ENCODE assay signal across 12 cellular contexts in genomic region chr5:932628-933250, GRCh38. TPM values are rescaled to one million over a fixed set of nuclear protein-coding genes. Genes with fewer than 3 reads are reported as not detected.
DNase-seq lines count a peak whose midpoint lies in the region; ATAC-seq and TF ChIP-seq lines count a peak whose summit lies in the region.
"Had no signal": no experiment of that assay in that cellular context is flagged by ENCODE, and none has a peak within 500 bp of the region (broad histone marks: within the 10 kb centered on the region; RNA-seq: fewer than 3 reads in every experiment).

No MANE protein-coding gene starts in this region.

- peak overlapping the region; percentile 72 for H3K27ac Mint-ChIP-seq in activated T-helper 17 cell treated with anti-CD3 and anti-CD28 coated beads, Interleukin-2, amount 50 U/mL, for 72 hours
- peak overlapping the region; percentile 48 for H3K27ac Mint-ChIP-seq in stimulated activated effector memory CD8-positive, alpha-beta T cell treated with anti-CD3 and anti-CD28 coated beads, Interleukin-12 subunit alpha, Interleukin-12 subunit beta, amount 100 ng/mL, for 72 hours

- H3K36me3 ChIP-seq in left ventricle myocardium inferior (no peaks in the 10 kb centered on the region), spleen (no peaks in the 10 kb centered on the region)
- H3K36me3 ChIP-seq: adrenal gland, BLaER1, SJSA1 had no signal

- TF ChIP-seq CTCF in left ventricle myocardium inferior (IDR thresholded peaks at IDR 0.05; ENCODE audit: borderline replicate concordance): no peak
- TF ChIP-seq CTCF in spleen (IDR thresholded peaks at IDR 0.05 in 8 of 11, conservative IDR thresholded peaks at IDR 0.05 in 3 of 11): no peak

- H3K4me1 Mint-ChIP-seq in activated T-helper 17 cell treated with anti-CD3 and anti-CD28 coated beads, Interleukin-2, amount 50 U/mL, for 72 hours: peaks cover 7% of the 10 kb centered on the region
- peaks cover 13% of the 10 kb centered on the region for H3K4me1 Mint-ChIP-seq in stimulated activated effector memory CD8-positive, alpha-beta T cell treated with anti-CD3 and anti-CD28 coated beads, Interleukin-12 subunit alpha, Interleukin-12 subunit beta, amount 100 ng/mL, for 72 hours

- TF ChIP-seq POLR2A in spleen (IDR thresholded peaks at IDR 0.05): no peak

- H3K27me3 Mint-ChIP-seq in activated T-helper 17 cell treated with anti-CD3 and anti-CD28 coated beads, Interleukin-2, amount 50 U/mL, for 72 hours: peaks cover 4% of the 10 kb centered on the region

- H3K9me3 Mint-ChIP-seq in activated T-helper 17 cell treated with anti-CD3 and anti-CD28 coated beads, Interleukin-2, amount 50 U/mL, for 72 hours: no peaks in the 10 kb centered on the region
- no peaks in the 10 kb centered on the region for H3K9me3 Mint-ChIP-seq in stimulated activated effector memory CD8-positive, alpha-beta T cell treated with anti-CD3 and anti-CD28 coated beads, Interleukin-12 subunit alpha, Interleukin-12 subunit beta, amount 100 ng/mL, for 72 hours

- H3K9me3 ChIP-seq in left ventricle myocardium inferior (replicated peaks) (no peaks in the 10 kb centered on the region), spleen (no peaks in the 10 kb centered on the region)
- H3K9me3 ChIP-seq: adrenal gland, SJSA1 had no signal

- H3K27me3 ChIP-seq in left ventricle myocardium inferior (ENCODE audit: low read depth) (peaks cover 27% of the 10 kb centered on the region), spleen (replicated peaks in 1 of 7) (peaks cover 0 to 7% (median 0%) of the 10 kb centered on the region in 7 donors)
- H3K27me3 ChIP-seq: adrenal gland had no signal

- no peaks in the 10 kb centered on the region for H3K36me3 Mint-ChIP-seq in activated T-helper 17 cell treated with anti-CD3 and anti-CD28 coated beads, Interleukin-2, amount 50 U/mL, for 72 hours (ENCODE audit: low read depth)
- no peaks in the 10 kb centered on the region for H3K36me3 Mint-ChIP-seq in stimulated activated effector memory CD8-positive, alpha-beta T cell treated with anti-CD3 and anti-CD28 coated beads, Interleukin-12 subunit alpha, Interleukin-12 subunit beta, amount 100 ng/mL, for 72 hours

- H3K4me3 Mint-ChIP-seq in activated T-helper 17 cell treated with anti-CD3 and anti-CD28 coated beads, Interleukin-2, amount 50 U/mL, for 72 hours: peak overlapping the region; percentile 27
- H3K4me3 Mint-ChIP-seq in stimulated activated effector memory CD8-positive, alpha-beta T cell treated with anti-CD3 and anti-CD28 coated beads, Interleukin-12 subunit alpha, Interleukin-12 subunit beta, amount 100 ng/mL, for 72 hours: no peak overlapping the region

- ATAC-seq in activated T-helper 17 cell treated with anti-CD3 and anti-CD28 coated beads, Interleukin-2, amount 50 U/mL, for 72 hours (replicated peaks): peak; percentile 84
- ATAC-seq in stimulated activated effector memory CD8-positive, alpha-beta T cell treated with anti-CD3 and anti-CD28 coated beads, Interleukin-12 subunit alpha, Interleukin-12 subunit beta, amount 100 ng/mL, for 72 hours: peak; percentile 59
- no peak for ATAC-seq in HG03354 (IDR thresholded peaks at IDR 0.05; ENCODE audit: poor library complexity, severe bottlenecking, unreplicated experiment)
- ATAC-seq in HG03520 (IDR thresholded peaks at IDR 0.05; ENCODE audit: unreplicated experiment): no peak

- H3K4me1 ChIP-seq in left ventricle myocardium inferior: peaks cover 6% of the 10 kb centered on the region
- H3K4me1 ChIP-seq in spleen: no peaks in the 10 kb centered on the region
- H3K4me1 ChIP-seq: adrenal gland, parathyroid adenoma, SJSA1 had no signal

- H3K4me3 ChIP-seq in left ventricle myocardium inferior: no peak overlapping the region
- H3K4me3 ChIP-seq in spleen: no peak overlapping the region
- H3K4me3 ChIP-seq: adrenal gland, BLaER1, SJSA1 had no signal

- peak overlapping the region; percentile 70 for H3K27ac ChIP-seq in left ventricle myocardium inferior (replicated peaks)
- peak overlapping the region in 3 of 8 donors; percentile 28 to 42 (median 29) for H3K27ac ChIP-seq in spleen
- H3K27ac ChIP-seq: BLaER1, parathyroid adenoma, SJSA1 had no signal

- DNase-seq in HT1080 (ENCODE audit: low read depth) (peak; percentile 61), left ventricle myocardium inferior (no peak), spleen (no peak), UCSD-AML1 (lab: John Stamatoyannopoulos, UW; ENCODE audit: unreplicated experiment) (no peak)
- DNase-seq in stimulated activated effector memory CD8-positive, alpha-beta T cell treated with anti-CD3 and anti-CD28 coated beads, Interleukin-12 subunit alpha, Interleukin-12 subunit beta, amount 100 ng/mL, for 72 hours (ENCODE audit: low spot score in 2 of 2): no peak

- intact Hi-C loops in left ventricle myocardium inferior (cut with micrococcal nuclease): no loop called here
- intact Hi-C loops in spleen (cut with DNase I; ENCODE audit: low total_unique reads): no loop called here

- 45 to 59% (median 53%) methylated on average over 4 of the region's 4 CpGs for WGBS in spleen, 5 donors

RNA-seq across cellular contexts. Expression of gene TRIP13, which starts 40.1 kb away (rescaled TPM):
- total RNA-seq in HT1080 (2014; rRNA removed; shearing (Covaris generic)): 190 and 220 TPM in 2 replicates
- 118 and 126 TPM in 2 replicates for polyA plus RNA-seq in HT1080 (2015; cell fraction: cytosol; rRNA removed)
- 83.2 and 90.2 TPM in 2 replicates for polyA plus RNA-seq in HT1080 (2015; cell fraction: nucleus; rRNA removed)
- total RNA-seq in activated T-helper 17 cell treated with anti-CD3 and anti-CD28 coated beads, Interleukin-2, amount 50 U/mL, for 72 hours: 10 to 100 TPM; 18.3 to 45.0 TPM
- total RNA-seq in left ventricle myocardium inferior: 0.44 TPM
- 1 to 10 TPM; 1.0 to 5.4 (median 2.1) TPM for total RNA-seq in spleen
- polyA plus RNA-seq in spleen: 1 to 10 TPM; 1.2 to 3.4 (median 2.6) TPM

RNA-seq across cellular contexts. Expression of gene BRD9, which starts 40.1 kb away (rescaled TPM):
- 49.2 and 52.7 TPM in 2 replicates for total RNA-seq in HT1080 (2014; rRNA removed; shearing (Covaris generic))
- 42.2 and 47.2 TPM in 2 replicates for polyA plus RNA-seq in HT1080 (2015; cell fraction: cytosol; rRNA removed)
- 152 and 154 TPM in 2 replicates for polyA plus RNA-seq in HT1080 (2015; cell fraction: nucleus; rRNA removed)
- 10 to 100 TPM; 65.2 to 72.5 TPM for total RNA-seq in activated T-helper 17 cell treated with anti-CD3 and anti-CD28 coated beads, Interleukin-2, amount 50 U/mL, for 72 hours
- total RNA-seq in left ventricle myocardium inferior: 23.6 TPM
- 10 to 100 TPM; 32.2 to 82.9 (median 39.7) TPM for total RNA-seq in spleen
- polyA plus RNA-seq in spleen: 10 to 100 TPM; 26.5 to 54.5 (median 38.6) TPM

Comparison
In these comparisons a context has a peak if more than half of its experiments do, and no peak if none do; other contexts are left out.
1. ATAC-seq: peak in activated T-helper 17 cell treated with anti-CD3 and anti-CD28 coated beads, Interleukin-2, amount 50 U/mL, for 72 hours (single experiment) and stimulated activated effector memory CD8-positive, alpha-beta T cell treated with anti-CD3 and anti-CD28 coated beads, Interleukin-12 subunit alpha, Interleukin-12 subunit beta, amount 100 ng/mL, for 72 hours (single experiment); none in HG03354 (single experiment) and HG03520 (single experiment).